Comparison of ENCODE assay signal across 23 cellular contexts in genomic region chr3:125383744-125384143, GRCh38.
"Had no signal": no experiment of that assay in that cellular context is flagged by ENCODE, and none has a peak within 500 bp of the region (broad histone marks: within the 10 kb centered on the region; RNA-seq: fewer than 3 reads in every experiment).

No MANE protein-coding gene starts in this region.

- H3K27ac Mint-ChIP-seq: activated CD4-positive, alpha-beta memory T cell treated with anti-CD3 and anti-CD28 coated beads for 36 hours; activated naive CD4-positive, alpha-beta T cell treated with anti-CD3 and anti-CD28 coated beads for 36 hours; activated naive CD8-positive, alpha-beta T cell treated with anti-CD3 and anti-CD28 coated beads, Interleukin-2, amount 10 ng/mL, durations not matched to agents 7 days and 5 days; activated T-cell treated with anti-CD3 and anti-CD28 coated beads, Interleukin-2, amount 50 U/mL, for 72 hours; endodermal cell; nephron progenitor cell; stimulated activated naive CD8-positive, alpha-beta T cell treated with anti-CD3 and anti-CD28 coated beads, Interleukin-15, Interleukin-2, amounts not matched to agents 100 ng/mL and 50 ng/mL, for 24 hours had no signal

- H3K27me3 ChIP-seq: tibial artery had no signal

- ATAC-seq: activated T-cell treated with anti-CD3 and anti-CD28 coated beads, Interleukin-2, amount 50 U/mL, for 72 hours; gastroesophageal sphincter; right cardiac atrium had no signal

- H3K79me2 ChIP-seq: parathyroid adenoma had no signal

- H3K9ac ChIP-seq: parathyroid adenoma had no signal

- DNase-seq: activated CD4-positive, alpha-beta memory T cell treated with anti-CD3 and anti-CD28 coated beads for 36 hours; activated CD4-positive, alpha-beta T cell treated with anti-CD3 and anti-CD28 coated beads for 4 hours; activated CD4-positive, CD25-positive, alpha-beta regulatory T cell; activated effector memory CD4-positive, alpha-beta T cell treated with Interleukin-2 at 50 U/mL for 16 hours; activated naive CD4-positive, alpha-beta T cell treated with anti-CD3 and anti-CD28 coated beads for 36 hours; activated naive CD8-positive, alpha-beta T cell treated with anti-CD3 and anti-CD28 coated beads, Interleukin-2, amount 10 ng/mL, durations not matched to agents 7 days and 5 days; activated T-cell treated with anti-CD3 and anti-CD28 coated beads, Interleukin-2, amount 50 U/mL, for 72 hours; amniotic stem cell; cortex of kidney; endodermal cell; esophagus squamous epithelium; head of caudate nucleus; hypothalamus; mesenchymal stem cell; nephron progenitor cell; nucleus accumbens; right cardiac atrium; stimulated activated CD4-positive, alpha-beta T cell treated with anti-CD3 and anti-CD28 coated beads, Interleukin-12 subunit alpha, Interleukin-12 subunit beta, amount 100 ng/mL, for 4 hours; tibial artery had no signal

- FAIRE-seq: urothelium cell line had no signal

- H2AFZ ChIP-seq: parathyroid adenoma had no signal

- H3K4me3 ChIP-seq: esophagus squamous epithelium, gastroesophageal sphincter, tibial artery had no signal

- H3K9me3 ChIP-seq: esophagus squamous epithelium, gastroesophageal sphincter, tibial artery had no signal

- H3K4me3 Mint-ChIP-seq: activated CD4-positive, alpha-beta memory T cell treated with anti-CD3 and anti-CD28 coated beads for 36 hours; activated naive CD4-positive, alpha-beta T cell treated with anti-CD3 and anti-CD28 coated beads for 36 hours; activated naive CD8-positive, alpha-beta T cell treated with anti-CD3 and anti-CD28 coated beads, Interleukin-2, amount 10 ng/mL, durations not matched to agents 7 days and 5 days; activated T-cell treated with anti-CD3 and anti-CD28 coated beads, Interleukin-2, amount 50 U/mL, for 72 hours; endodermal cell; nephron progenitor cell; stimulated activated naive CD8-positive, alpha-beta T cell treated with anti-CD3 and anti-CD28 coated beads, Interleukin-15, Interleukin-2, amounts not matched to agents 100 ng/mL and 50 ng/mL, for 24 hours had no signal

- H3K36me3 ChIP-seq: esophagus squamous epithelium, gastroesophageal sphincter, tibial artery had no signal

- H3K27ac ChIP-seq: esophagus squamous epithelium, gastroesophageal sphincter, parathyroid adenoma, tibial artery had no signal

- H3K4me1 ChIP-seq: esophagus squamous epithelium, gastroesophageal sphincter, parathyroid adenoma, tibial artery had no signal

- H3K36me3 Mint-ChIP-seq: activated CD4-positive, alpha-beta memory T cell treated with anti-CD3 and anti-CD28 coated beads for 36 hours; activated naive CD8-positive, alpha-beta T cell treated with anti-CD3 and anti-CD28 coated beads, Interleukin-2, amount 10 ng/mL, durations not matched to agents 7 days and 5 days had no signal

- H3K9me3 Mint-ChIP-seq: activated CD4-positive, alpha-beta memory T cell treated with anti-CD3 and anti-CD28 coated beads for 36 hours; activated naive CD4-positive, alpha-beta T cell treated with anti-CD3 and anti-CD28 coated beads for 36 hours; activated naive CD8-positive, alpha-beta T cell treated with anti-CD3 and anti-CD28 coated beads, Interleukin-2, amount 10 ng/mL, durations not matched to agents 7 days and 5 days; activated T-cell treated with anti-CD3 and anti-CD28 coated beads, Interleukin-2, amount 50 U/mL, for 72 hours; endodermal cell; nephron progenitor cell; stimulated activated naive CD8-positive, alpha-beta T cell treated with anti-CD3 and anti-CD28 coated beads, Interleukin-15, Interleukin-2, amounts not matched to agents 100 ng/mL and 50 ng/mL, for 24 hours had no signal
